21 cellular contexts compared by ENCODE assay signal in the genomic region with DNA sequence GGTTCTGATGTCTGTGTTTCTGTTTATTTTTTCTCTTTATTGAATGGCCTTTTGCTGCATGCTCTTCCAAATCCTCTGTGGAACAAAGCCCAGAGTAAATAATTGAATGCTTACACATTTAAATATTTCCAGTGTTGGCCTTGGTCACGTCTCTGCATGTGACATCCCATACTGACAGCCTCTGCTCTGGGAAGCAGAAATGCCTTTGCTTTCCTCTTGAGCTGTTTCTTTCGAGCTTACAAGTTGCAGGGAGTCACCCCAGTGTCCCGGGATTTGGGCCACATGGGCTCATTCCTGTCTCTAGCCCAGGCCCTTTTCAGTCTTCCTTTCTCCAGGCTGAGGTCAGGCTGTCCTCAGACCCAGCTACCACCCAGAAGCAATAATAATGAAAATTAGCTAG.
A peak's percentile ranks its signal among the peaks of the same experiment; 100 is the strongest.
DNase-seq lines count a peak whose midpoint lies in the region; ATAC-seq, FAIRE-seq and TF ChIP-seq lines count a peak whose summit lies in the region.
"Had no signal": no experiment of that assay in that cellular context is flagged by ENCODE, and none has a peak within 500 bp of the region (broad histone marks: within the 10 kb centered on the region; RNA-seq: fewer than 3 reads in every experiment).

No MANE protein-coding gene starts in this region.

- H3K27ac ChIP-seq in GM23248 (no peak overlapping the region), astrocyte (ENCODE audit: low read depth, low read length) (no peak overlapping the region), WERI-Rb-1 (no peak overlapping the region)
- H3K27ac ChIP-seq: epithelial cell of prostate, gastrocnemius medialis, KMS-11, left lung, right atrium auricular region, RWPE1 had no signal

- H3K9me2 ChIP-seq in GM23248 (ENCODE audit: insufficient read depth), result no peaks in the 10 kb centered on the region

- ATAC-seq in GM19328 (IDR thresholded peaks at IDR 0.05; ENCODE audit: unreplicated experiment), result no peak
- ATAC-seq: gastrocnemius medialis, left lung, mucosa of descending colon had no signal

- in situ Hi-C loops in GM23248 (cut with MboI), result no loop called here

- H3K9me3 ChIP-seq in GM23248 (ENCODE audit: low read depth) (no peaks in the 10 kb centered on the region), astrocyte (ENCODE audit: insufficient read depth, low read depth, low read length) (no peaks in the 10 kb centered on the region), WERI-Rb-1 (ENCODE audit: severe bottlenecking) (no peaks in the 10 kb centered on the region)
- H3K9me3 ChIP-seq: gastrocnemius medialis, left lung, mucosa of descending colon, right atrium auricular region had no signal

- DNase-seq in AG08396 (ENCODE audit: low spot score) (peak; percentile 27), GM23248 (peak; percentile 26), astrocyte (ENCODE audit: low read depth) (peak; percentile 5), myocyte (ENCODE audit: low read depth) (peak; percentile 22), NCI-H524 treated with DMSO at 0.1 percent for 48 hours (lab: John Stamatoyannopoulos, UW) (no peak), WERI-Rb-1 (no peak), HTR-8/SVneo (ENCODE audit: insufficient read length, low spot score) (no peak)
- DNase-seq: activated CD4-positive, alpha-beta T cell treated with anti-CD3 and anti-CD28 coated beads, Interleukin-2, amount 10 ng/mL, durations not matched to agents 24 days and 14 days; activated naive CD4-positive, alpha-beta T cell treated with anti-CD3 and anti-CD28 coated beads, Interleukin-2, amount 10 ng/mL, durations not matched to agents 7 days and 5 days; AML-193; cortex of kidney; gastrocnemius medialis; left lung; NCI-H2227 treated with DMSO at 0.1 percent for 48 hours; stimulated activated naive CD4-positive, alpha-beta T cell treated with Interleukin-2 at 50 U/mL for 16 hours had no signal

- H3K36me3 Mint-ChIP-seq in astrocyte (ENCODE audit: low read depth, unreplicated experiment), result no peaks in the 10 kb centered on the region
- H3K36me3 Mint-ChIP-seq: activated naive CD4-positive, alpha-beta T cell treated with anti-CD3 and anti-CD28 coated beads, Interleukin-2, amount 10 ng/mL, durations not matched to agents 7 days and 5 days had no signal

- H3F3A ChIP-seq in GM23248 (ENCODE audit: insufficient read depth), result no peaks in the 10 kb centered on the region

- H4K20me1 ChIP-seq in GM23248 (ENCODE audit: insufficient read depth), result no peaks in the 10 kb centered on the region
- no peaks in the 10 kb centered on the region for H4K20me1 ChIP-seq in astrocyte (ENCODE audit: insufficient read depth, low read length)

- H3K4me3 Mint-ChIP-seq in astrocyte (ENCODE audit: unreplicated experiment), result no peak overlapping the region
- H3K4me3 Mint-ChIP-seq: activated CD4-positive, alpha-beta T cell treated with anti-CD3 and anti-CD28 coated beads, Interleukin-2, amount 10 ng/mL, durations not matched to agents 24 days and 14 days; activated naive CD4-positive, alpha-beta T cell treated with anti-CD3 and anti-CD28 coated beads, Interleukin-2, amount 10 ng/mL, durations not matched to agents 7 days and 5 days had no signal

- 0% methylated on average over 3 of the region's 3 CpGs for WGBS in GM23248 (ENCODE audit: low coverage in 1 of 2, low lambda C conversion rate in 2 of 2, missing lambda C conversion rate in 2 of 2), 2 experiments

- H3K9me3 Mint-ChIP-seq in astrocyte (ENCODE audit: unreplicated experiment), result no peaks in the 10 kb centered on the region
- H3K9me3 Mint-ChIP-seq: activated CD4-positive, alpha-beta T cell treated with anti-CD3 and anti-CD28 coated beads, Interleukin-2, amount 10 ng/mL, durations not matched to agents 24 days and 14 days; activated naive CD4-positive, alpha-beta T cell treated with anti-CD3 and anti-CD28 coated beads, Interleukin-2, amount 10 ng/mL, durations not matched to agents 7 days and 5 days had no signal

- H3K4me1 Mint-ChIP-seq in astrocyte (ENCODE audit: low read depth, unreplicated experiment), result no peaks in the 10 kb centered on the region
- H3K4me1 Mint-ChIP-seq: activated CD4-positive, alpha-beta T cell treated with anti-CD3 and anti-CD28 coated beads, Interleukin-2, amount 10 ng/mL, durations not matched to agents 24 days and 14 days; activated naive CD4-positive, alpha-beta T cell treated with anti-CD3 and anti-CD28 coated beads, Interleukin-2, amount 10 ng/mL, durations not matched to agents 7 days and 5 days had no signal

- H3K79me2 ChIP-seq in GM23248 (ENCODE audit: insufficient read depth) (no peaks in the 10 kb centered on the region), astrocyte (ENCODE audit: insufficient read depth, low read length) (no peaks in the 10 kb centered on the region)

- H2AFZ ChIP-seq in GM23248, result no peak overlapping the region
- H2AFZ ChIP-seq in astrocyte (ENCODE audit: low read depth, low read length), result no peak overlapping the region

- no peaks in the 10 kb centered on the region for H3K36me3 ChIP-seq in GM23248 (ENCODE audit: low read depth)
- no peaks in the 10 kb centered on the region for H3K36me3 ChIP-seq in astrocyte (ENCODE audit: insufficient read depth, low read length)
- no peaks in the 10 kb centered on the region for H3K36me3 ChIP-seq in WERI-Rb-1
- H3K36me3 ChIP-seq: gastrocnemius medialis, left lung, right atrium auricular region had no signal

- no peak for TF ChIP-seq CTCF in astrocyte (IDR thresholded peaks at IDR 0.05; ENCODE audit: insufficient read depth, low read depth, low read length)
- TF ChIP-seq CTCF in WERI-Rb-1 (IDR thresholded peaks at IDR 0.05; ENCODE audit: low read depth, low read length), result no peak

- H3K27me3 ChIP-seq in GM23248 (replicated peaks; ENCODE audit: insufficient read depth), result peaks cover 26% of the 10 kb centered on the region
- no peaks in the 10 kb centered on the region for H3K27me3 ChIP-seq in astrocyte (ENCODE audit: insufficient read depth, low read length)
- no peaks in the 10 kb centered on the region for H3K27me3 ChIP-seq in WERI-Rb-1 (ENCODE audit: insufficient read depth, low read depth, severe bottlenecking)
- H3K27me3 ChIP-seq: gastrocnemius medialis, right atrium auricular region had no signal

- FAIRE-seq in astrocyte (lab: Jason Lieb, UNC) (no peak), HTR-8/SVneo (lab: Jason Lieb, UNC) (no peak)

- H3K9ac ChIP-seq in GM23248 (no peak overlapping the region), astrocyte (ENCODE audit: low read length) (no peak overlapping the region)
- H3K9ac ChIP-seq: KMS-11 had no signal

- H3K4me2 ChIP-seq in GM23248 (ENCODE audit: unreplicated experiment) (no peak overlapping the region), astrocyte (ENCODE audit: low read length) (no peak overlapping the region)
- H3K4me2 ChIP-seq: KMS-11 had no signal

- H3K4me1 ChIP-seq in GM23248 (ENCODE audit: insufficient read depth), result no peaks in the 10 kb centered on the region
- H3K4me1 ChIP-seq in astrocyte (ENCODE audit: insufficient read depth, low read length), result no peaks in the 10 kb centered on the region
- H3K4me1 ChIP-seq: gastrocnemius medialis, left lung, right atrium auricular region had no signal

- H3K27ac Mint-ChIP-seq in astrocyte (ENCODE audit: unreplicated experiment), result no peak overlapping the region
- H3K27ac Mint-ChIP-seq: activated CD4-positive, alpha-beta T cell treated with anti-CD3 and anti-CD28 coated beads, Interleukin-2, amount 10 ng/mL, durations not matched to agents 24 days and 14 days; activated naive CD4-positive, alpha-beta T cell treated with anti-CD3 and anti-CD28 coated beads, Interleukin-2, amount 10 ng/mL, durations not matched to agents 7 days and 5 days had no signal

- peaks cover 49% of the 10 kb centered on the region for H3K27me3 Mint-ChIP-seq in astrocyte (ENCODE audit: low read depth, unreplicated experiment)

- H3K4me3 ChIP-seq in GM23248 (no peak overlapping the region), astrocyte (ENCODE audit: insufficient read depth, low read depth, low read length) (no peak overlapping the region), WERI-Rb-1 (ENCODE audit: low read depth, low read length) (no peak overlapping the region)
- H3K4me3 ChIP-seq: gastrocnemius medialis, left lung, mucosa of descending colon, right atrium auricular region had no signal

Comparison
In these comparisons a context has a peak if more than half of its experiments do, and no peak if none do; other contexts are left out.
1. DNase-seq: peak in AG08396 (single experiment), GM23248 (single experiment), astrocyte (single experiment) and myocyte (single experiment); none in NCI-H524 treated with DMSO at 0.1 percent for 48 hours (single experiment), WERI-Rb-1 (single experiment) and HTR-8/SVneo (single experiment).